ENCODE assay signal across 1 cellular context in genomic region chr1:145859491-145860159, GRCh38.
TF ChIP-seq lines count a peak whose summit lies in the region.

No MANE protein-coding gene starts in this region.

TF ChIP-seq in K562, 482 proteins besides CTCF, POLR2A, EP300 and RAD21 (continued from another document and continues in another):
- TF ChIP-seq CEBPZ (IDR thresholded peaks at IDR 0.05; ENCODE audit: borderline replicate concordance, low read depth, low read length) (no peak), MTA3 (IDR thresholded peaks at IDR 0.05; ENCODE audit: borderline replicate concordance) (0 out of 2 replicates have a peak, but pooled peaks have one; percentile 35), ZNF165 (CRISPR knock-in tag; IDR thresholded peaks at IDR 0.05; ENCODE audit: borderline replicate concordance) (no peak), POLR2G (IDR thresholded peaks at IDR 0.05; ENCODE audit: low read depth, low read length) (peak; percentile 84), HNRNPLL (IDR thresholded peaks at IDR 0.05; ENCODE audit: low read depth, low read length, poor library complexity, severe bottlenecking) (peak; percentile 34), RB1 (IDR thresholded peaks at IDR 0.05; ENCODE audit: low read depth) (peak; percentile 75; the same call in 1 of the 2 replicates), JUND (IDR thresholded peaks at IDR 0.05; ENCODE audit: borderline replicate concordance, low read depth, low read length) (no peak), JUND (tag; IDR thresholded peaks at IDR 0.05; ENCODE audit: borderline replicate concordance, low read depth, low read length) (0 out of 3 replicates have a peak, but pooled peaks have one; percentile 2), ZFX (CRISPR knock-in tag; IDR thresholded peaks at IDR 0.05) (peak; percentile 63), NCOA4 (IDR thresholded peaks at IDR 0.05; ENCODE audit: partially characterized antibody) (no peak), MEIS2 (IDR thresholded peaks at IDR 0.05; ENCODE audit: partially characterized antibody) (peak; percentile 2), MYC (IDR thresholded peaks at IDR 0.05; ENCODE audit: low read depth, low read length) (peak; percentile 40; the same call in 1 of the 2 replicates), MYC (CRISPR knock-in tag; IDR thresholded peaks at IDR 0.05; ENCODE audit: borderline replicate concordance, low read depth) (no peak), FOXP1 (CRISPR knock-in tag; IDR thresholded peaks at IDR 0.05) (0 out of 2 replicates have a peak, but pooled peaks have one; percentile 50), FOXJ2 (tag; IDR thresholded peaks at IDR 0.05) (0 out of 2 replicates have a peak, but pooled peaks have one; percentile 48), NFRKB (IDR thresholded peaks at IDR 0.05; ENCODE audit: low read depth) (0 out of 2 replicates have a peak, but pooled peaks have one; percentile 19), BRD4 (IDR thresholded peaks at IDR 0.05) (no peak), RBBP5 (IDR thresholded peaks at IDR 0.05; ENCODE audit: borderline replicate concordance, insufficient read depth, low read length, poor library complexity, severe bottlenecking) (peak; percentile 52), L3MBTL2 (IDR thresholded peaks at IDR 0.05) (peak; percentile 57; the same call in 1 of the 2 replicates), NR3C1 (CRISPR knock-in tag; IDR thresholded peaks at IDR 0.05) (no peak), USF1 (CRISPR knock-in tag; IDR thresholded peaks at IDR 0.05) (peak; percentile 27; the same call in 1 of the 2 replicates), NBN (IDR thresholded peaks at IDR 0.05; ENCODE audit: low read depth) (0 out of 2 replicates have a peak, but pooled peaks have one; percentile 12), KDM1A (IDR thresholded peaks at IDR 0.05) (0 out of 4 replicates have a peak, but pooled peaks of 1 of the 2 experiments have one; percentile 19), ZBTB7A (IDR thresholded peaks at IDR 0.05; ENCODE audit: borderline replicate concordance, control insufficient read depth, low read depth, low read length) (peak; percentile 46; the same call in 1 of the 2 replicates), ZNF318 (IDR thresholded peaks at IDR 0.05; ENCODE audit: borderline replicate concordance in 1 of 2, low read depth in 1 of 2) (no peak), FOS (IDR thresholded peaks at IDR 0.05; ENCODE audit: extremely low read depth, insufficient read length) (no peak), ZNF263 (CRISPR knock-in tag; IDR thresholded peaks at IDR 0.05; ENCODE audit: borderline replicate concordance) (0 out of 2 replicates have a peak, but pooled peaks have one; percentile 12), ZBTB12 (CRISPR knock-in tag; IDR thresholded peaks at IDR 0.05) (no peak), HNRNPK (IDR thresholded peaks at IDR 0.05; ENCODE audit: low read depth, low read length, poor library complexity, severe bottlenecking) (peak; percentile 43), YY1 (IDR thresholded peaks at IDR 0.05; ENCODE audit: borderline replicate concordance in 1 of 3, control insufficient read depth in 1 of 3, extremely low read depth in 1 of 3, insufficient read depth in 3 of 3, insufficient read length in 1 of 3, insufficient replicate concordance in 2 of 3, low read depth in 1 of 3, low read length in 2 of 3) (peak in 2 of 3 experiments; percentile 14 to 64), FOSL1 (tag; conservative IDR thresholded peaks at IDR 0.05) (0 out of 2 replicates have a peak, but pooled peaks have one; percentile 1), NRF1 (conservative IDR thresholded peaks at IDR 0.05 in 1 of 2, IDR thresholded peaks at IDR 0.05 in 1 of 2) (peak in 1 of 2 experiments; percentile 41; a peak in 2 of 4 replicates), SRSF3 (IDR thresholded peaks at IDR 0.05; ENCODE audit: insufficient read depth, low read length) (no peak), EGR1 (conservative IDR thresholded peaks at IDR 0.05) (0 out of 2 replicates have a peak, but pooled peaks have one; percentile 10), PHF8 (IDR thresholded peaks at IDR 0.05; ENCODE audit: borderline replicate concordance, low read length) (peak; percentile 72; the same call in 1 of the 2 replicates), MXD1 (CRISPR knock-in tag; IDR thresholded peaks at IDR 0.05; ENCODE audit: borderline replicate concordance, poor library complexity, severe bottlenecking) (no peak), TAL1 (IDR thresholded peaks at IDR 0.05) (no peak), E2F6 (IDR thresholded peaks at IDR 0.05; ENCODE audit: borderline replicate concordance in 1 of 2, extremely low read depth in 1 of 2, insufficient read depth in 1 of 2, insufficient read length in 1 of 2, low read depth in 1 of 2, low read length in 1 of 2, poor library complexity in 1 of 2, severe bottlenecking in 1 of 2) (peak in 1 of 2 experiments; percentile 34), CTBP1 (IDR thresholded peaks at IDR 0.05; ENCODE audit: borderline replicate concordance) (peak; percentile 73), ILF3 (IDR thresholded peaks at IDR 0.05; ENCODE audit: borderline replicate concordance) (peak; percentile 75; the same call in 1 of the 2 replicates), SMARCE1 (IDR thresholded peaks at IDR 0.05) (no peak), RBM17 (IDR thresholded peaks at IDR 0.05; ENCODE audit: borderline replicate concordance, low read depth, low read length) (no peak), KDM5B (IDR thresholded peaks at IDR 0.05; ENCODE audit: insufficient replicate concordance, low read depth, low read length) (peak; percentile 80)
